15 cellular contexts compared by ENCODE assay signal in the genomic region with DNA sequence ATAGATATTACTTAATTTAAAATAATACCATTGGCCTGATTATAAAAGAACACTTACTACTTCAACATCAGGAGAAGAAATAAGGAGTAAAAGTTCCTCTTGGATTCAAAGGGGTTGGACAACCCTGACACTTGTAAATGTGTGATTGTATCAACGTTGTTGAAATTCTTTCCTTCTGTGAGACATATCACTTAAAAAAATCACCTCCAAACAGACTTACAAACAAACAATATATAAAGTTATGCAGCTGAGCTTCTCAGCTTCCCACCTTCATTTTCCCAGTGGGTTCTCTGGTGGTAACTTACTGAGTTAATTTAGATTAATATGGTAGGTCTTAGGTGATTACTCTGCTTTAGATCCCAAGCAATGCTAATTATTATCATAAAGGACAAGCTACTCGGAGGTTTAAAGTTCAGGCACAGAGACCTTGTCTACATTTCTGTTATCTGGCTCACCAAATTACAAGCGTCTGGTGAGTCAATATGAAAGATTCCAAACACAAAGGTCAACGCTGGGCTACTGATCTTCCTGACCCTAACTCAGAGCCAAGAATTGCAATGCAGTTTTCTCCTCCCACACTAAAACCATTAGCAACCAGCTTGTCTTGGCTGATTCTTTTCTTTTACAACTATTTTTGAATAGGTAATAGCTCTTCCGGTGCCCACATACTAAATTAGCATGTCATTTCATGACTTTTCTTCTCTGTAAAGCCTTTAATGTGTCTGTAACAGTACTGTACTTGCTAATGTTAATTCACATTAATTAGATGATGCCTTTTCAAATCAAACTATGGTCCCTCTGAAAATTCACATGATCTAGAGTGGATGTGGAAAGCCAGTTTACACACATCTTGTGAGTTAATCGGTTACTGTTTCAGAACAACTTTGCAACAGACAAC.
DNase-seq lines count a peak whose midpoint lies in the region; ATAC-seq, FAIRE-seq and TF ChIP-seq lines count a peak whose summit lies in the region.
"Had no signal": no experiment of that assay in that cellular context is flagged by ENCODE, and none has a peak within 500 bp of the region (broad histone marks: within the 10 kb centered on the region; RNA-seq: fewer than 3 reads in every experiment).

No MANE protein-coding gene starts in this region.

- no peak for ATAC-seq in HG03432 (IDR thresholded peaks at IDR 0.05; ENCODE audit: unreplicated experiment)
- ATAC-seq: activated CD8-positive, alpha-beta T cell treated with anti-CD3 and anti-CD28 coated beads for 36 hours; activated naive CD8-positive, alpha-beta T cell treated with anti-CD3 and anti-CD28 coated beads, Interleukin-2, amount 50 U/mL, for 24 hours; stimulated activated naive B cell treated with anti-CD40 and anti-IgM and Interleukin-4, amounts not matched to agents 10 μg/mL and 1 μg/mL and 100 μg/mL, for 72 hours had no signal

- TF ChIP-seq POLR2A in H54 (IDR thresholded peaks at IDR 0.05; ENCODE audit: low read depth, low read length) = no peak

- H3K9me3 ChIP-seq in WERI-Rb-1 (ENCODE audit: severe bottlenecking) = no peaks in the 10 kb centered on the region

- peak; percentile 23 for FAIRE-seq in H54 (lab: Jason Lieb, UNC)

- no peak for TF ChIP-seq CTCF in fibroblast of villous mesenchyme (IDR thresholded peaks at IDR 0.05; ENCODE audit: insufficient read depth, low read depth, low read length)
- TF ChIP-seq CTCF in retinal pigment epithelial cell (conservative IDR thresholded peaks at IDR 0.05; ENCODE audit: low read depth, low read length) = no peak
- no peak for TF ChIP-seq CTCF in WERI-Rb-1 (IDR thresholded peaks at IDR 0.05; ENCODE audit: low read depth, low read length)

- DNase-seq in H54 (ENCODE audit: insufficient read length, low spot score) (peak; percentile 11), T1000 (lab: John Stamatoyannopoulos, UW) (peak; percentile 16), fibroblast of villous mesenchyme (ENCODE audit: low read depth) (peak; percentile 89), retinal pigment epithelial cell (ENCODE audit: low read depth) (peak; percentile 64), WERI-Rb-1 (no peak), Ammon's horn (ENCODE audit: low spot score) (no peak), hippocampal formation (lab: John Stamatoyannopoulos, UW) (no peak)
- DNase-seq: activated CD8-positive, alpha-beta T cell treated with anti-CD3 and anti-CD28 coated beads for 36 hours; activated naive CD8-positive, alpha-beta T cell treated with anti-CD3 and anti-CD28 coated beads, Interleukin-2, amount 50 U/mL, for 24 hours; DMS79; NCI-H2107; stimulated activated naive B cell treated with anti-CD40 and anti-IgM and Interleukin-4, amounts not matched to agents 10 μg/mL and 1 μg/mL and 100 μg/mL, for 72 hours had no signal

- H3K4me3 ChIP-seq in fibroblast of villous mesenchyme (ENCODE audit: low read depth, low read length) = no peak overlapping the region
- H3K4me3 ChIP-seq in retinal pigment epithelial cell (ENCODE audit: low read length) = no peak overlapping the region
- no peak overlapping the region for H3K4me3 ChIP-seq in WERI-Rb-1 (ENCODE audit: low read depth, low read length)
- H3K4me3 ChIP-seq: lung had no signal

- no peak overlapping the region for H3K27ac ChIP-seq in WERI-Rb-1
- H3K27ac ChIP-seq: HL-60 had no signal

- H3K27me3 ChIP-seq in WERI-Rb-1 (ENCODE audit: insufficient read depth, low read depth, severe bottlenecking) = no peaks in the 10 kb centered on the region

- H3K36me3 ChIP-seq in WERI-Rb-1 = no peaks in the 10 kb centered on the region

Comparison
In these comparisons a context has a peak if more than half of its experiments do, and no peak if none do; other contexts are left out.
1. DNase-seq: peak in H54 (single experiment), T1000 (single experiment), fibroblast of villous mesenchyme (single experiment) and retinal pigment epithelial cell (single experiment); none in WERI-Rb-1 (single experiment), Ammon's horn (single experiment) and hippocampal formation (0 of 2).